In the genomic region with DNA sequence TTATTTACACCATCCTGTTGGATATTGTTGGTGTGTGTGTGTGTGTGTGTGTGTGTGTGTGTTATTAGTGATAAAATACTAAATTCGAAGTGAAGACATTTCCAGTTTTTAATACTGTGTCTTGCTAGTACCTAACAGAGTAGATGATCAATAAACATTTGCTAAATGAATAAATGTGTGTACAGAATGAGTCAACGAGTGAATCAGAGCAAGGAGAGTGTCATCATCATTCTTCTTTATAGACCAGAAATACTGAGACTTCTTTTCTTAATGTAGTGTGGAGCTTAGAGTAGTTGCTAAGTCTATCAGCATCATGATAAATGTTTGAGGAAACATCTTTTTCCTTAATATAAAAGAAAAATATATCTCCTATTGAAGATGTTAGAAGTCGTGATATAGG, we compare ENCODE assay signal across 29 cellular contexts.
"Had no signal": no experiment of that assay in that cellular context is flagged by ENCODE, and none has a peak within 500 bp of the region (broad histone marks: within the 10 kb centered on the region; RNA-seq: fewer than 3 reads in every experiment).

No MANE protein-coding gene starts in this region.

- H3K36me3 ChIP-seq: brain microvascular endothelial cell, MG63, SJSA1 had no signal

- H3K27ac ChIP-seq: brain microvascular endothelial cell, SJSA1 had no signal

- H3K9ac ChIP-seq: SK-N-SH had no signal

- DNase-seq: activated CD4-positive, alpha-beta memory T cell treated with anti-CD3 and anti-CD28 coated beads, Interleukin-2, amount 10 ng/mL, durations not matched to agents 7 days and 5 days; activated CD4-positive, alpha-beta T cell treated with anti-CD3 and anti-CD28 coated beads for 48 hours; activated CD4-positive, CD25-positive, alpha-beta regulatory T cell treated with anti-CD3 and anti-CD28 coated beads, Interleukin-2, amount 50 U/mL, for 72 hours; activated CD8-positive, alpha-beta memory T cell treated with anti-CD3 and anti-CD28 coated beads for 24 hours; activated CD8-positive, alpha-beta memory T cell treated with anti-CD3 and anti-CD28 coated beads, Interleukin-2, amount 10 ng/mL, durations not matched to agents 7 days and 5 days; activated CD8-positive, alpha-beta memory T cell treated with anti-CD3 and anti-CD28 coated beads, Interleukin-2, amount 50 U/mL, for 48 hours; activated effector memory CD4-positive, alpha-beta T cell treated with Interleukin-2 at 50 U/mL for 16 hours; activated naive CD4-positive, alpha-beta T cell treated with anti-CD3 and anti-CD28 coated beads, Interleukin-2, amount 50 U/mL, for 16 hours; activated naive CD8-positive, alpha-beta T cell treated with anti-CD3 and anti-CD28 coated beads for 36 hours; activated T-cell treated with anti-CD3 and anti-CD28 coated beads, Interleukin-2, amount 50 U/mL, for 48 hours; amniotic stem cell; aorta; brain microvascular endothelial cell; Kasumi-1; KG1; MG63; NCI-H1048; NCI-H1105 treated with DMSO at 0.1 percent for 48 hours; NCI-H1436; NCI-H1694 treated with DMSO at 0.1 percent for 48 hours; NCI-H2029; NCI-H345; NCI-H524 treated with DMSO at 0.1 percent for 48 hours; NCI-H748 treated with DMSO at 0.1 percent for 48 hours; SHP77 treated with DMSO at 0.1 percent for 48 hours; SK-N-SH had no signal

- H3K9me2 ChIP-seq: SK-N-SH had no signal

- H3K4me1 ChIP-seq: SJSA1 had no signal

- H3K27me3 ChIP-seq: brain microvascular endothelial cell, MG63, SJSA1 had no signal

- H3K9me3 Mint-ChIP-seq: activated CD4-positive, alpha-beta memory T cell treated with anti-CD3 and anti-CD28 coated beads, Interleukin-2, amount 10 ng/mL, durations not matched to agents 7 days and 5 days; activated naive CD8-positive, alpha-beta T cell treated with anti-CD3 and anti-CD28 coated beads for 36 hours; T-helper 1 cell treated with Interleukin-12 subunit alpha and Interleukin-12 subunit beta and Interleukin-4 antibody, amounts not matched to agents 30 μg/mL and 1 μg/mL, for 36 hours; T-helper 2 cell treated with Interferon-gamma antibody and Interleukin-4, amounts not matched to agents 5 μg/mL and 100 μg/mL, for 36 hours had no signal

- H3K9me3 ChIP-seq: MG63, SJSA1, SK-N-SH had no signal

- ATAC-seq: activated CD8-positive, alpha-beta memory T cell treated with anti-CD3 and anti-CD28 coated beads, Interleukin-2, amount 10 ng/mL, durations not matched to agents 7 days and 5 days had no signal

- H3K4me3 Mint-ChIP-seq: activated CD4-positive, alpha-beta memory T cell treated with anti-CD3 and anti-CD28 coated beads, Interleukin-2, amount 10 ng/mL, durations not matched to agents 7 days and 5 days; activated CD8-positive, alpha-beta memory T cell treated with anti-CD3 and anti-CD28 coated beads, Interleukin-2, amount 10 ng/mL, durations not matched to agents 7 days and 5 days; activated naive CD8-positive, alpha-beta T cell treated with anti-CD3 and anti-CD28 coated beads for 36 hours; T-helper 1 cell treated with Interleukin-12 subunit alpha and Interleukin-12 subunit beta and Interleukin-4 antibody, amounts not matched to agents 30 μg/mL and 1 μg/mL, for 36 hours; T-helper 2 cell treated with Interferon-gamma antibody and Interleukin-4, amounts not matched to agents 5 μg/mL and 100 μg/mL, for 36 hours had no signal

- H3K4me2 ChIP-seq: SK-N-SH had no signal

- H3K27me3 Mint-ChIP-seq: activated CD8-positive, alpha-beta memory T cell treated with anti-CD3 and anti-CD28 coated beads, Interleukin-2, amount 10 ng/mL, durations not matched to agents 7 days and 5 days had no signal

- H3K4me1 Mint-ChIP-seq: activated CD4-positive, alpha-beta memory T cell treated with anti-CD3 and anti-CD28 coated beads, Interleukin-2, amount 10 ng/mL, durations not matched to agents 7 days and 5 days; activated CD8-positive, alpha-beta memory T cell treated with anti-CD3 and anti-CD28 coated beads, Interleukin-2, amount 10 ng/mL, durations not matched to agents 7 days and 5 days; activated naive CD8-positive, alpha-beta T cell treated with anti-CD3 and anti-CD28 coated beads for 36 hours had no signal

- H3K4me3 ChIP-seq: MG63, SJSA1 had no signal

- H3K36me3 Mint-ChIP-seq: activated CD8-positive, alpha-beta memory T cell treated with anti-CD3 and anti-CD28 coated beads, Interleukin-2, amount 10 ng/mL, durations not matched to agents 7 days and 5 days; activated naive CD8-positive, alpha-beta T cell treated with anti-CD3 and anti-CD28 coated beads for 36 hours had no signal

- H3K27ac Mint-ChIP-seq: activated CD4-positive, alpha-beta memory T cell treated with anti-CD3 and anti-CD28 coated beads, Interleukin-2, amount 10 ng/mL, durations not matched to agents 7 days and 5 days; activated CD8-positive, alpha-beta memory T cell treated with anti-CD3 and anti-CD28 coated beads, Interleukin-2, amount 10 ng/mL, durations not matched to agents 7 days and 5 days; activated naive CD8-positive, alpha-beta T cell treated with anti-CD3 and anti-CD28 coated beads for 36 hours; T-helper 1 cell treated with Interleukin-12 subunit alpha and Interleukin-12 subunit beta and Interleukin-4 antibody, amounts not matched to agents 30 μg/mL and 1 μg/mL, for 36 hours; T-helper 2 cell treated with Interferon-gamma antibody and Interleukin-4, amounts not matched to agents 5 μg/mL and 100 μg/mL, for 36 hours had no signal
